Comparison of ENCODE assay signal across 9 cellular contexts in the genomic region with DNA sequence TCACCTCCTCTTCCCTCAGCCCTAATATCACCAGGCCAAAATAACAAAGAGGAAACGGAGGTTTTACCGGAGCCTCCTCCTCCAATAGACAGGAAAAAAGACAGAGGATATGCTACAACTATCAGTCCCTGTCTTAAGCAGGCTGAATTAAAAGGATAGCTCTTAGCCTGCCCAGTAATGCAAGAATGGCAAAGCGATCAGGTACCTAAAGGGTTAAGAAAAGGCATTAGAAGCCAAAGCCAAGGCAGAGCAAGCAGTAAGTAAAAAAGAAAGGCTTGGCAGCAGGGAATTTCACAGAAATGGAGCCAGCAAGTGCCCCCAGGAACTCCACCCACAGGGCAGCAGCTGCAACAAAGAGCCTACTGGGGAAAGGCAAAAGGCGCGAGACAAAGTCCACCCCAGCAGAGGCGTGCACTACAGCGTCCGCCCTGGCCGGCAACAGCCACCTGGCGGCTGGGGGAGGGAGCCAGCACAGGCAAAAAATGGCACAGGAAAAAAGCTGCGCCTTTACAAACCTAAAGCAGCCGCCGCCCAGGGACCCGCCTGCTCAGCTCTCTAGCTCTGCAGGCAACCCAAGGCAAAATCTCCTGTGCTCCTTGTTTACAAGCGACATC.
DNase-seq lines count a peak whose midpoint lies in the region; ATAC-seq and TF ChIP-seq lines count a peak whose summit lies in the region.
"Had no signal": no experiment of that assay in that cellular context is flagged by ENCODE, and none has a peak within 500 bp of the region (broad histone marks: within the 10 kb centered on the region; RNA-seq: fewer than 3 reads in every experiment).

No MANE protein-coding gene starts in this region.

- no peak overlapping the region for H3K9ac ChIP-seq in rectal smooth muscle tissue (ENCODE audit: low read length)

- 13% methylated on average over 15 of the region's 15 CpGs for WGBS in esophagus muscularis mucosa

- TF ChIP-seq POLR2A in esophagus muscularis mucosa (IDR thresholded peaks at IDR 0.05; ENCODE audit: low read depth), result no peak

- no peaks in the 10 kb centered on the region for H3K27me3 ChIP-seq in esophagus muscularis mucosa
- no peaks in the 10 kb centered on the region for H3K27me3 ChIP-seq in rectal smooth muscle tissue (ENCODE audit: control insufficient read depth, insufficient read depth, low read length)

- H3K36me3 ChIP-seq in esophagus muscularis mucosa (no peaks in the 10 kb centered on the region), rectal smooth muscle tissue (ENCODE audit: control insufficient read depth, insufficient read depth, low read length) (no peaks in the 10 kb centered on the region)

- H3K4me1 ChIP-seq in esophagus muscularis mucosa, result peaks cover 0 to 7% (median 0%) of the 10 kb centered on the region in 4 donors
- H3K4me1 ChIP-seq in rectal smooth muscle tissue (ENCODE audit: control insufficient read depth, insufficient read depth, low read length), result no peaks in the 10 kb centered on the region

- TF ChIP-seq EP300 in esophagus muscularis mucosa (IDR thresholded peaks at IDR 0.05), result no peak

- DNase-seq in NCI-H1417 (lab: John Stamatoyannopoulos, UW), result peak in 2 of 3 experiments; percentile 62 to 77
- DNase-seq in NCI-H1417 treated with DMSO at 0.1 percent for 48 hours (lab: John Stamatoyannopoulos, UW), result no peak
- DNase-seq in NCI-H526 treated with DMSO at 0.1 percent for 48 hours (lab: John Stamatoyannopoulos, UW), result peak; percentile 32
- DNase-seq in esophagus muscularis mucosa (ENCODE audit: extremely low spot score), result no peak
- DNase-seq in foreskin melanocyte, result no peak
- no peak for DNase-seq in NCI-H2107 treated with DMSO at 0.1 percent for 48 hours (lab: John Stamatoyannopoulos, UW; ENCODE audit: unreplicated experiment)
- DNase-seq: activated effector memory CD4-positive, alpha-beta T cell treated with anti-CD3 and anti-CD28 coated beads, Interleukin-2, amount 50 U/mL, for 16 hours had no signal

- ATAC-seq in HG02798 (IDR thresholded peaks at IDR 0.05; ENCODE audit: poor library complexity, unreplicated experiment), result no peak

- H3K9me3 ChIP-seq in esophagus muscularis mucosa, result no peaks in the 10 kb centered on the region

- peak in 2 of 3 experiments; percentile 14 to 45 for TF ChIP-seq CTCF in esophagus muscularis mucosa (IDR thresholded peaks at IDR 0.05)

- H3K27ac ChIP-seq in esophagus muscularis mucosa (replicated peaks in 1 of 4), result no peak overlapping the region
- H3K27ac ChIP-seq in rectal smooth muscle tissue (ENCODE audit: low read depth, low read length), result no peak overlapping the region

- intact Hi-C loops in esophagus muscularis mucosa (cut with DNase I), result no loop called here

- no peak overlapping the region for H3K4me3 ChIP-seq in esophagus muscularis mucosa
- H3K4me3 ChIP-seq in rectal smooth muscle tissue (ENCODE audit: low read length), result peak overlapping the region; percentile 46

Comparison
In these comparisons a context has a peak if more than half of its experiments do, and no peak if none do; other contexts are left out.
1. DNase-seq: peak in NCI-H1417 (2 of 3) and NCI-H526 treated with DMSO at 0.1 percent for 48 hours (single experiment); none in NCI-H1417 treated with DMSO at 0.1 percent for 48 hours (single experiment), esophagus muscularis mucosa (single experiment), foreskin melanocyte (single experiment) and NCI-H2107 treated with DMSO at 0.1 percent for 48 hours (single experiment).